1 cellular context compared by ENCODE assay signal in genomic region chr7:106465704-106466468, GRCh38.
TF ChIP-seq lines count a peak whose summit lies in the region.

No MANE protein-coding gene starts in this region.

TF ChIP-seq in K562, 482 proteins besides CTCF, POLR2A, EP300 and RAD21 (continued from another document):
- no peak for TF ChIP-seq ZNF407 (IDR thresholded peaks at IDR 0.05; ENCODE audit: low read depth)
- no peak for TF ChIP-seq ZNF232 (CRISPR knock-in tag; IDR thresholded peaks at IDR 0.05)
- TF ChIP-seq MAZ (CRISPR knock-in tag; conservative IDR thresholded peaks at IDR 0.05 in 1 of 2, IDR thresholded peaks at IDR 0.05 in 1 of 2), result no peak
- peak; percentile 63; the same call in 1 of the 2 replicates for TF ChIP-seq ZNF197 (CRISPR knock-in tag; IDR thresholded peaks at IDR 0.05; ENCODE audit: low read depth)
- TF ChIP-seq YY1 (IDR thresholded peaks at IDR 0.05; ENCODE audit: borderline replicate concordance in 1 of 3, control insufficient read depth in 1 of 3, extremely low read depth in 1 of 3, insufficient read depth in 3 of 3, insufficient read length in 1 of 3, insufficient replicate concordance in 2 of 3, low read depth in 1 of 3, low read length in 2 of 3), result peak in 1 of 3 experiments; percentile 58
- no peak for TF ChIP-seq NCOA2 (IDR thresholded peaks at IDR 0.05; ENCODE audit: partially characterized antibody in 2 of 2)
- TF ChIP-seq MECOM (CRISPR knock-in tag; IDR thresholded peaks at IDR 0.05), result no peak
- 0 out of 2 replicates have a peak, but pooled peaks have one; percentile 24 for TF ChIP-seq DMBX1 (CRISPR knock-in tag; IDR thresholded peaks at IDR 0.05; ENCODE audit: borderline replicate concordance)
- TF ChIP-seq RAD51 (IDR thresholded peaks at IDR 0.05; ENCODE audit: borderline replicate concordance, low read depth), result peak; percentile 68
- TF ChIP-seq SRF (CRISPR knock-in tag; IDR thresholded peaks at IDR 0.05), result 0 out of 4 replicates have a peak, but pooled peaks of 1 of the 2 experiments have one; percentile 23
- no peak for TF ChIP-seq TARDBP (IDR thresholded peaks at IDR 0.05)
- no peak for TF ChIP-seq CTCFL (IDR thresholded peaks at IDR 0.05; ENCODE audit: borderline replicate concordance, insufficient read depth, low read depth, low read length, poor library complexity, severe bottlenecking)
- TF ChIP-seq NR4A1 (CRISPR knock-in tag; IDR thresholded peaks at IDR 0.05), result no peak
- TF ChIP-seq NR4A1 (tag; IDR thresholded peaks at IDR 0.05), result no peak
- TF ChIP-seq ZNF717 (CRISPR knock-in tag; IDR thresholded peaks at IDR 0.05), result no peak
- 0 out of 2 replicates have a peak, but pooled peaks have one; percentile 59 for TF ChIP-seq ZNF175 (CRISPR knock-in tag; IDR thresholded peaks at IDR 0.05; ENCODE audit: low read depth)
